Comparison of ENCODE assay signal across 1 cellular context in genomic region chr18:48607049-48607984, GRCh38.
TF ChIP-seq lines count a peak whose summit lies in the region.

No MANE protein-coding gene starts in this region.

TF ChIP-seq in GM23338, 12 proteins besides CTCF, POLR2A, EP300 and RAD21 (continued from another document):
- peak; percentile 55 for TF ChIP-seq REST (IDR thresholded peaks at IDR 0.05; ENCODE audit: unreplicated experiment)
